ENCODE assay signal across 14 cellular contexts in the genomic region with DNA sequence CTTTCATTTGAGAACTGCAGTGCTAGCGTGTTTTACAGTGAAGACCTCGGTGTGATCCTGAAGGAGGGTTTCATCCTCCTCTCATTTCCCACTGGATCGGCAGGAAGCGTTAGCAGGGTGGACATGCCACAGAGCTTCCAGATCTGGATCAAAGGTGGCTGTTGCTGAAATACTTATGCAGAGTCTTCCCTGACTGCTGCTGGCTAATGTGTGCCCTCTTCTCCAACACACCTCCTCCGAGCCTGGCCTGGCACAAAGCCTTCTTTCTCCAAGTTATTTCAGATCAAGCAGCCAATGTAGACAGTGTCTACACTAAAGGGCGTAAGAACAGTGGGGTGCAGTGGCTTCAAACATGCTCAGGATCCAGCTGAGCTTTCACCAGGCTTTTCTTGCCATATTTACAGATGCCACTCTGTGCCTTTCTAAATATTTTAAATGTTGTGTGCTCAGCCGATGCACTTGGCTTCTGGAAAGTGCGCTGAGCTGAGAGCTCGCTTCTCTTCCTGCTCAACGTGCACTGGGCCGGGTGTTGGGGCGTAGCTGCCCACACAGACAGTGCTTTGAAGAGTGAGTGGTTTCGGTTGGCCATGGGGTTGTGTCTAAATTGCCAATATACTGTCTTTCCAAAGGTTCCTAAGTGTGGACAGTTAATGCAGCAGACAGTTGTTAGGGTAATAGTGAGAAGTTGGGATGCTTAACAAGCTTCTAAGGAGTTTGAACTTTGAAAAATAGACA. TPM values are rescaled to one million over a fixed set of nuclear protein-coding genes. Genes with fewer than 3 reads are reported as not detected.
A peak's percentile ranks its signal among the peaks of the same experiment; 100 is the strongest.
DNase-seq lines count a peak whose midpoint lies in the region; TF ChIP-seq lines count a peak whose summit lies in the region.
"Had no signal": no experiment of that assay in that cellular context is flagged by ENCODE, and none has a peak within 500 bp of the region (broad histone marks: within the 10 kb centered on the region; RNA-seq: fewer than 3 reads in every experiment).

No MANE protein-coding gene starts in this region.

- peak overlapping the region; percentile 56 to 76 for H3K9ac ChIP-seq in mucosa of rectum (ENCODE audit: low read depth in 1 of 2, low read length in 2 of 2)

- H3K4me3 ChIP-seq in mucosa of rectum (ENCODE audit: low read length in 2 of 2) (peak overlapping the region; percentile 48 to 49), thyroid gland (replicated peaks in 1 of 3) (no peak overlapping the region)
- H3K4me3 ChIP-seq: tibial nerve had no signal

- H3K36me3 ChIP-seq in mucosa of rectum (ENCODE audit: control insufficient read depth in 2 of 2, insufficient read depth in 2 of 2, low read length in 2 of 2) (no peaks in the 10 kb centered on the region), thyroid gland (no peaks in the 10 kb centered on the region)
- H3K36me3 ChIP-seq: neutrophil had no signal

- no peaks in the 10 kb centered on the region for H3K9me3 Mint-ChIP-seq in chondrocyte (ENCODE audit: low read depth)
- H3K9me3 Mint-ChIP-seq: endodermal cell had no signal

- H3K27me3 ChIP-seq in mucosa of rectum (ENCODE audit: control insufficient read depth in 2 of 2, insufficient read depth in 2 of 2, low read length in 2 of 2) = no peaks in the 10 kb centered on the region
- no peaks in the 10 kb centered on the region for H3K27me3 ChIP-seq in thyroid gland
- H3K27me3 ChIP-seq: tibial nerve had no signal

- WGBS in thyroid gland, 2 donors = 35 to 45% methylated on average over 13 of the region's 13 CpGs

- no peak overlapping the region for H3K4me3 Mint-ChIP-seq in chondrocyte (ENCODE audit: unreplicated experiment)
- H3K4me3 Mint-ChIP-seq: activated CD8-positive, alpha-beta T cell treated with anti-CD3 and anti-CD28 coated beads, Interleukin-2, amount 10 ng/mL, durations not matched to agents 7 days and 5 days; endodermal cell had no signal

- H3K27ac ChIP-seq in mucosa of rectum (ENCODE audit: low read depth in 2 of 2, low read length in 2 of 2) (peak overlapping the region; percentile 83 to 93), thyroid gland (peak overlapping the region; percentile 70 to 78 (median 77))
- H3K27ac ChIP-seq: neutrophil had no signal

- H3K4me1 ChIP-seq in mucosa of rectum (ENCODE audit: control insufficient read depth in 2 of 2, insufficient read depth in 2 of 2, low read length in 2 of 2) (peaks cover 18 to 19% of the 10 kb centered on the region in 2 donors), thyroid gland (peaks cover 22 to 32% of the 10 kb centered on the region in 2 donors)

- CTCF ChIA-PET in GM10248 (lab: Yijun Ruan, JAX) = interaction anchor here (1.0 to 2.4 kb wide), 3 partner anchors 15 to 56 kb away, joined by 3 to 7 read pairs (median 3); no protein-coding TSS in a partner anchor

- POLR2A ChIA-PET in GM10248 (lab: Yijun Ruan, JAX) = no interaction called here

- intact Hi-C loops in thyroid gland (cut with DNase I) = no loop called here

- peak in 1 of 2 donors; percentile 26 for TF ChIP-seq POLR2A in thyroid gland (IDR thresholded peaks at IDR 0.05)

- H3K36me3 Mint-ChIP-seq in chondrocyte (ENCODE audit: low read depth) = peaks cover 4% of the 10 kb centered on the region

- no peaks in the 10 kb centered on the region for H3K27me3 Mint-ChIP-seq in chondrocyte (ENCODE audit: low read depth)

- TF ChIP-seq CTCF in chondrocyte (IDR thresholded peaks at IDR 0.05) (no peak), thyroid gland (IDR thresholded peaks at IDR 0.05) (no peak), GM10248 (IDR thresholded peaks at IDR 0.05; ENCODE audit: control extremely low read depth, extremely low read depth, low read depth, missing control alignments) (no peak)

- DNase-seq in NCI-H2107 treated with DMSO at 0.1 percent for 48 hours (lab: John Stamatoyannopoulos, UW; ENCODE audit: unreplicated experiment) = peak; percentile 28
- no peak for DNase-seq in NCI-H2107 (lab: John Stamatoyannopoulos, UW)
- peak; percentile 42 for DNase-seq in chondrocyte (ENCODE audit: low spot score)
- DNase-seq in thyroid gland = peak; percentile 75 to 79
- no peak for DNase-seq in GM10248 (ENCODE audit: extremely low spot score)
- no peak for DNase-seq in HCEC 1CT
- no peak for DNase-seq in activated CD8-positive, alpha-beta memory T cell treated with anti-CD3 and anti-CD28 coated beads, Interleukin-2, amount 50 U/mL, for 4 hours
- DNase-seq: activated CD8-positive, alpha-beta T cell treated with anti-CD3 and anti-CD28 coated beads, Interleukin-2, amount 10 ng/mL, durations not matched to agents 7 days and 5 days had no signal

- H3K27ac Mint-ChIP-seq in chondrocyte (ENCODE audit: unreplicated experiment) = no peak overlapping the region
- H3K27ac Mint-ChIP-seq: activated CD8-positive, alpha-beta T cell treated with anti-CD3 and anti-CD28 coated beads, Interleukin-2, amount 10 ng/mL, durations not matched to agents 7 days and 5 days; endodermal cell had no signal

- H3K9me3 ChIP-seq in mucosa of rectum (ENCODE audit: control insufficient read depth in 2 of 2, low read length in 2 of 2) (no peaks in the 10 kb centered on the region), thyroid gland (no peaks in the 10 kb centered on the region)
- H3K9me3 ChIP-seq: neutrophil, tibial nerve had no signal

- H3K4me1 Mint-ChIP-seq in chondrocyte (ENCODE audit: low read depth) = no peaks in the 10 kb centered on the region

RNA-seq across cellular contexts. Expression of a gene that starts 2.1 kb away (rescaled TPM):
- total RNA-seq in chondrocyte (not detected in 3 replicates), thyroid gland (1 to 10 TPM; 3.0 to 6.0 (median 4.5) TPM)
- total RNA-seq: A172; activated CD8-positive, alpha-beta T cell treated with anti-CD3 and anti-CD28 coated beads, Interleukin-2, amount 10 ng/mL, durations not matched to agents 7 days and 5 days; endodermal cell; IMR-90; tibial nerve had no signal

Comparison
In these comparisons a context has a peak if more than half of its experiments do, and no peak if none do; other contexts are left out.
1. DNase-seq: peak in NCI-H2107 treated with DMSO at 0.1 percent for 48 hours (single experiment), chondrocyte (single experiment) and thyroid gland (2 of 2); none in NCI-H2107 (single experiment), GM10248 (single experiment), HCEC 1CT (single experiment) and activated CD8-positive, alpha-beta memory T cell treated with anti-CD3 and anti-CD28 coated beads, Interleukin-2, amount 50 U/mL, for 4 hours (single experiment).
2. H3K4me3 ChIP-seq: peak in mucosa of rectum (2 of 2); none in thyroid gland (0 of 3).